1 cellular context compared by ENCODE assay signal in genomic region chr15:78992416-78993256, GRCh38.
TF ChIP-seq lines count a peak whose summit lies in the region.

No MANE protein-coding gene starts in this region.

TF ChIP-seq in K562, 482 proteins besides CTCF, POLR2A, EP300 and RAD21 (continued from another document):
- TF ChIP-seq, protein P1, sequence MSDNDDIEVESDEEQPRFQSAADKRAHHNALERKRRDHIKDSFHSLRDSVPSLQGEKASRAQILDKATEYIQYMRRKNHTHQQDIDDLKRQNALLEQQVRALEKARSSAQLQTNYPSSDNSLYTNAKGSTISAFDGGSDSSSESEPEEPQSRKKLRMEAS (CRISPR knock-in tag; IDR thresholded peaks at IDR 0.05): 0 out of 2 replicates have a peak, but pooled peaks have one; percentile 25
- 0 out of 2 replicates have a peak, but pooled peaks have one; percentile 50 for TF ChIP-seq ELF4 (CRISPR knock-in tag; IDR thresholded peaks at IDR 0.05)
- TF ChIP-seq RFX5 (IDR thresholded peaks at IDR 0.05; ENCODE audit: low read depth, low read length): no peak
- TF ChIP-seq ZBTB26 (CRISPR knock-in tag; IDR thresholded peaks at IDR 0.05): 0 out of 2 replicates have a peak, but pooled peaks have one; percentile 51
- TF ChIP-seq ZNF263 (CRISPR knock-in tag; IDR thresholded peaks at IDR 0.05; ENCODE audit: borderline replicate concordance): no peak
- TF ChIP-seq HDAC1 (IDR thresholded peaks at IDR 0.05): 0 out of 4 replicates have a peak, but pooled peaks of 1 of the 2 experiments have one; percentile 19
- TF ChIP-seq ZNF174 (CRISPR knock-in tag; IDR thresholded peaks at IDR 0.05): no peak
- TF ChIP-seq ZNF134 (CRISPR knock-in tag; conservative IDR thresholded peaks at IDR 0.05): no peak
- no peak for TF ChIP-seq JUND (IDR thresholded peaks at IDR 0.05; ENCODE audit: borderline replicate concordance, low read depth, low read length)
- TF ChIP-seq JUND (tag; IDR thresholded peaks at IDR 0.05; ENCODE audit: borderline replicate concordance, low read depth, low read length): no peak
- no peak for TF ChIP-seq NRF1 (conservative IDR thresholded peaks at IDR 0.05 in 1 of 2, IDR thresholded peaks at IDR 0.05 in 1 of 2)
- TF ChIP-seq, protein P2, sequence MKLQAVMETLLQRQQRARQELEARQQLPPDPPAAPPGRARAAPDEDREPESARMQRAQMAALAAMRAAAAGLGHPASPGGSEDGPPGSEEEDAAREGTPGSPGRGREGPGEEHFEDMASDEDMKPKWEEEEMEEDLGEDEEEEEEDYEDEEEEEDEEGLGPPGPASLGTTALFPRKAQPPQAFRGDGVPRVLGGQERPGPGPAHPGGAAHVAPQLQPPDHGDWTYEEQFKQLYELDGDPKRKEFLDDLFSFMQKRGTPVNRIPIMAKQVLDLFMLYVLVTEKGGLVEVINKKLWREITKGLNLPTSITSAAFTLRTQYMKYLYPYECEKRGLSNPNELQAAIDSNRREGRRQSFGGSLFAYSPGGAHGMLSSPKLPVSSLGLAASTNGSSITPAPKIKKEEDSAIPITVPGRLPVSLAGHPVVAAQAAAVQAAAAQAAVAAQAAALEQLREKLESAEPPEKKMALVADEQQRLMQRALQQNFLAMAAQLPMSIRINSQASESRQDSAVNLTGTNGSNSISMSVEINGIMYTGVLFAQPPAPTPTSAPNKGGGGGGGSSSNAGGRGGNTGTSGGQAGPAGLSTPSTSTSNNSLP (IDR thresholded peaks at IDR 0.05; ENCODE audit: borderline replicate concordance, low read depth, low read length): no peak
- TF ChIP-seq OTX1 (CRISPR knock-in tag; IDR thresholded peaks at IDR 0.05): peak; percentile 75
- TF ChIP-seq, protein P3, sequence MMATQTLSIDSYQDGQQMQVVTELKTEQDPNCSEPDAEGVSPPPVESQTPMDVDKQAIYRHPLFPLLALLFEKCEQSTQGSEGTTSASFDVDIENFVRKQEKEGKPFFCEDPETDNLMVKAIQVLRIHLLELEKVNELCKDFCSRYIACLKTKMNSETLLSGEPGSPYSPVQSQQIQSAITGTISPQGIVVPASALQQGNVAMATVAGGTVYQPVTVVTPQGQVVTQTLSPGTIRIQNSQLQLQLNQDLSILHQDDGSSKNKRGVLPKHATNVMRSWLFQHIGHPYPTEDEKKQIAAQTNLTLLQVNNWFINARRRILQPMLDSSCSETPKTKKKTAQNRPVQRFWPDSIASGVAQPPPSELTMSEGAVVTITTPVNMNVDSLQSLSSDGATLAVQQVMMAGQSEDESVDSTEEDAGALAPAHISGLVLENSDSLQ (IDR thresholded peaks at IDR 0.05): no peak
- TF ChIP-seq HBP1 (CRISPR knock-in tag; IDR thresholded peaks at IDR 0.05): peak; percentile 41; the same call in 1 of the 2 replicates
- TF ChIP-seq RFX1 (IDR thresholded peaks at IDR 0.05): no peak
- no peak for TF ChIP-seq FOXA1 (IDR thresholded peaks at IDR 0.05; ENCODE audit: borderline replicate concordance)
- TF ChIP-seq HMG20A (CRISPR knock-in tag; conservative IDR thresholded peaks at IDR 0.05): no peak
- TF ChIP-seq EGR1 (conservative IDR thresholded peaks at IDR 0.05): peak; percentile 99
- TF ChIP-seq GTF2F1 (IDR thresholded peaks at IDR 0.05; ENCODE audit: low read depth, low read length): no peak
- no peak for TF ChIP-seq JUN (IDR thresholded peaks at IDR 0.05; ENCODE audit: borderline replicate concordance, low read depth, low read length)
- TF ChIP-seq JUN (CRISPR knock-in tag; IDR thresholded peaks at IDR 0.05; ENCODE audit: borderline replicate concordance): no peak
TF ChIP-seq in K562: peak in this region for 8.
